Comparison of ENCODE assay signal across 20 cellular contexts in the genomic region with DNA sequence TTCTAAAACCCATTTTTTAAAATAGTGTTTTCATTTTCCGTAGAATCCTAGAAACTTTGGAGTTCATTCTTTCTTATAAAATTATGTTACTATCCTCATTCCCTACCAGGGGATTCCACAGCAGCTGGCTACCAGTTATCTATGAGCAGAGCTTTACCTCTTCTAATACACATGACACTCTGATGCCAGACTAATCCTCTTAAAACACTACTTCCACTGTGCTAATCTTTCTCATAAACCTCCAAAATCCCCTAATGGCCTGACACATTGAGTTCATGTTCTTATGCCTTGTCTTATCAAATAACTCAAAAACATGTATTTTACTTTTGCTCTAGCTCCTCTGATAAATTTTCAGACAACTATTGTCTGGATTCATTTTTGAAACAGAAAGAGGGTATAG.
DNase-seq lines count a peak whose midpoint lies in the region; ATAC-seq and TF ChIP-seq lines count a peak whose summit lies in the region.
"Had no signal": no experiment of that assay in that cellular context is flagged by ENCODE, and none has a peak within 500 bp of the region (broad histone marks: within the 10 kb centered on the region; RNA-seq: fewer than 3 reads in every experiment).

No MANE protein-coding gene starts in this region.

- H3K4me3 ChIP-seq in SK-N-MC: no peak overlapping the region
- no peak overlapping the region for H3K4me3 ChIP-seq in endodermal cell (ENCODE audit: low read length)
- H3K4me3 ChIP-seq in CD8-positive, alpha-beta T cell (ENCODE audit: low read depth, low read length): no peak overlapping the region
- H3K4me3 ChIP-seq: BLaER1, Peyer's patch, SJCRH30 had no signal

- no peaks in the 10 kb centered on the region for H3K36me3 Mint-ChIP-seq in endodermal cell (ENCODE audit: low read depth)
- H3K36me3 Mint-ChIP-seq in CD8-positive, alpha-beta T cell: no peaks in the 10 kb centered on the region
- H3K36me3 Mint-ChIP-seq: IgD-negative memory B cell had no signal

- 75 to 100% methylated on average over 1 of the region's 1 CpG for WGBS in endodermal cell (ENCODE audit: insufficient coverage in 1 of 2, insufficient read length in 1 of 2), 2 experiments

- DNase-seq in GM13977 (ENCODE audit: low spot score) (peak; percentile 3), SK-N-MC (ENCODE audit: low read depth, low spot score) (no peak), endodermal cell (no peak), NCI-H2227 (lab: John Stamatoyannopoulos, UW; ENCODE audit: unreplicated experiment) (no peak), Kasumi-1 (lab: John Stamatoyannopoulos, UW) (no peak), UCSD-AML1 (lab: John Stamatoyannopoulos, UW; ENCODE audit: unreplicated experiment) (no peak)
- no peak for DNase-seq in CD8-positive, alpha-beta T cell
- DNase-seq: Caco-2; CD4-positive, alpha-beta T cell; DMS153; NCI-H1694 treated with DMSO at 0.1 percent for 48 hours; NCI-H2081 treated with DMSO at 0.1 percent for 48 hours; NCI-H446 treated with DMSO at 0.1 percent for 48 hours; NK-92 treated with Interleukin-12 subunit alpha and Interleukin-12 subunit beta, amount 100 ng/mL, for 24 hours; Peyer's patch; SW 1271; T-helper 17 cell had no signal

- H3K4me1 Mint-ChIP-seq in endodermal cell: peaks cover 10% of the 10 kb centered on the region
- H3K4me1 Mint-ChIP-seq in CD8-positive, alpha-beta T cell (ENCODE audit: low read depth): no peaks in the 10 kb centered on the region
- H3K4me1 Mint-ChIP-seq: IgD-negative memory B cell, T-helper 17 cell had no signal

- intact Hi-C loops in CD8-positive, alpha-beta T cell (cut with DNase I, micrococcal nuclease): no loop called here

- CTCF ChIA-PET in CD8-positive, alpha-beta T cell (lab: Charles Lee): no interaction called here

- no peak for TF ChIP-seq CTCF in GM13977 (IDR thresholded peaks at IDR 0.05; ENCODE audit: extremely low read depth, insufficient read depth, missing control alignments)
- no peak for TF ChIP-seq CTCF in endodermal cell (conservative IDR thresholded peaks at IDR 0.05)
- no peak for TF ChIP-seq CTCF in CD8-positive, alpha-beta T cell (IDR thresholded peaks at IDR 0.05)

- ATAC-seq in CD8-positive, alpha-beta T cell: no peak
- ATAC-seq: T-helper 17 cell had no signal

- H3K9me3 ChIP-seq in SK-N-MC (ENCODE audit: low read depth, low read length) (peaks cover 6% of the 10 kb centered on the region; the same call in 1 of the 2 replicates), endodermal cell (ENCODE audit: control insufficient read depth, low read length) (peaks cover 14% of the 10 kb centered on the region)
- H3K9me3 ChIP-seq in CD8-positive, alpha-beta T cell (ENCODE audit: low read length): no peaks in the 10 kb centered on the region
- H3K9me3 ChIP-seq: BLaER1, Caco-2, SJCRH30 had no signal

- H3K27ac ChIP-seq in SK-N-MC (peak overlapping the region; percentile 30; the same call in 1 of the 2 replicates), endodermal cell (ENCODE audit: low read depth, low read length) (no peak overlapping the region)
- H3K27ac ChIP-seq in CD8-positive, alpha-beta T cell (ENCODE audit: low read depth, low read length): no peak overlapping the region
- H3K27ac ChIP-seq: BLaER1, Peyer's patch, SJCRH30 had no signal

- H3K4me3 Mint-ChIP-seq in endodermal cell: no peak overlapping the region
- no peak overlapping the region for H3K4me3 Mint-ChIP-seq in CD8-positive, alpha-beta T cell
- H3K4me3 Mint-ChIP-seq: CD4-positive, alpha-beta T cell; IgD-negative memory B cell; T-helper 17 cell had no signal

- in situ Hi-C loops in GM13977 (cut with MboI; ENCODE audit: low pct_unique_long_range_greater_than_20kb, low sequenced_read_pairs, unreplicated experiment): no loop called here

- H3K36me3 ChIP-seq in SK-N-MC (ENCODE audit: insufficient read depth, low read length) (no peaks in the 10 kb centered on the region), endodermal cell (ENCODE audit: control insufficient read depth, insufficient read depth, low read length) (no peaks in the 10 kb centered on the region)
- H3K36me3 ChIP-seq in CD8-positive, alpha-beta T cell (ENCODE audit: insufficient read depth, low read length): no peaks in the 10 kb centered on the region
- H3K36me3 ChIP-seq: BLaER1, Peyer's patch, SJCRH30 had no signal

- POLR2A ChIA-PET in CD8-positive, alpha-beta T cell (lab: Charles Lee): no interaction called here

- peaks cover 64% of the 10 kb centered on the region for H3K27me3 Mint-ChIP-seq in endodermal cell (ENCODE audit: insufficient read depth)
- H3K27me3 Mint-ChIP-seq in CD8-positive, alpha-beta T cell (ENCODE audit: low read depth): no peaks in the 10 kb centered on the region
- H3K27me3 Mint-ChIP-seq: CD4-positive, alpha-beta T cell; IgD-negative memory B cell; T-helper 17 cell had no signal

- H3K9me3 Mint-ChIP-seq in endodermal cell: peaks cover 18% of the 10 kb centered on the region
- H3K9me3 Mint-ChIP-seq in CD8-positive, alpha-beta T cell: peaks cover 13% of the 10 kb centered on the region

- H3K4me1 ChIP-seq in endodermal cell (ENCODE audit: control insufficient read depth, insufficient read depth, low read length): peaks cover 5% of the 10 kb centered on the region
- H3K4me1 ChIP-seq in CD8-positive, alpha-beta T cell (ENCODE audit: insufficient read depth, low read length): no peaks in the 10 kb centered on the region
- H3K4me1 ChIP-seq: BLaER1, Caco-2, Peyer's patch, SJCRH30 had no signal

- peak overlapping the region; percentile 49 for H3K27ac Mint-ChIP-seq in endodermal cell
- no peak overlapping the region for H3K27ac Mint-ChIP-seq in CD8-positive, alpha-beta T cell
- H3K27ac Mint-ChIP-seq: CD4-positive, alpha-beta T cell; IgD-negative memory B cell; T-helper 17 cell had no signal

- no peaks in the 10 kb centered on the region for H3K27me3 ChIP-seq in endodermal cell (ENCODE audit: control insufficient read depth, insufficient read depth, low read length, poor library complexity, severe bottlenecking)
- no peaks in the 10 kb centered on the region for H3K27me3 ChIP-seq in CD8-positive, alpha-beta T cell (ENCODE audit: insufficient read depth, low read length)
- H3K27me3 ChIP-seq: BLaER1, Peyer's patch, SJCRH30 had no signal

- no peak overlapping the region for H3K9ac ChIP-seq in SK-N-MC (ENCODE audit: insufficient read length)
- peak overlapping the region; percentile 28 for H3K9ac ChIP-seq in endodermal cell (ENCODE audit: extremely low read depth, low read length, poor library complexity, severe bottlenecking)
- H3K9ac ChIP-seq: BLaER1 had no signal
